ENCODE assay signal across 8 cellular contexts in genomic region chr5:57499262-57500050, GRCh38. TPM values are rescaled to one million over a fixed set of nuclear protein-coding genes. Genes with fewer than 3 reads are reported as not detected.
DNase-seq lines count a peak whose midpoint lies in the region; ATAC-seq and TF ChIP-seq lines count a peak whose summit lies in the region.

No MANE protein-coding gene starts in this region.

- no peak for TF ChIP-seq EP300 in Ishikawa (IDR thresholded peaks at IDR 0.05; ENCODE audit: borderline replicate concordance)

- no peaks in the 10 kb centered on the region for H3K9me3 Mint-ChIP-seq in T-helper 2 cell treated with Interferon-gamma antibody and Interleukin-4, amounts not matched to agents 5 μg/mL and 100 μg/mL, for 36 hours
- no peaks in the 10 kb centered on the region for H3K9me3 Mint-ChIP-seq in neural crest cell

- H3K4me3 Mint-ChIP-seq in T-helper 2 cell treated with Interferon-gamma antibody and Interleukin-4, amounts not matched to agents 5 μg/mL and 100 μg/mL, for 36 hours, result peak overlapping the region; percentile 78
- H3K4me3 Mint-ChIP-seq in neural crest cell, result no peak overlapping the region

- H3K36me3 Mint-ChIP-seq in T-helper 2 cell treated with Interferon-gamma antibody and Interleukin-4, amounts not matched to agents 5 μg/mL and 100 μg/mL, for 36 hours (ENCODE audit: low read depth), result no peaks in the 10 kb centered on the region
- no peaks in the 10 kb centered on the region for H3K36me3 Mint-ChIP-seq in neural crest cell (ENCODE audit: low read depth)

- H3K4me1 Mint-ChIP-seq in T-helper 2 cell treated with Interferon-gamma antibody and Interleukin-4, amounts not matched to agents 5 μg/mL and 100 μg/mL, for 36 hours (ENCODE audit: low read depth), result peaks cover 61% of the 10 kb centered on the region
- H3K4me1 Mint-ChIP-seq in neural crest cell, result peaks cover 47% of the 10 kb centered on the region

- ATAC-seq in GM21825 (IDR thresholded peaks at IDR 0.05; ENCODE audit: unreplicated experiment), result peak; percentile 86

- peaks cover 5% of the 10 kb centered on the region for H3K27me3 Mint-ChIP-seq in T-helper 2 cell treated with Interferon-gamma antibody and Interleukin-4, amounts not matched to agents 5 μg/mL and 100 μg/mL, for 36 hours (ENCODE audit: low read depth)
- H3K27me3 Mint-ChIP-seq in neural crest cell (ENCODE audit: low read depth), result no peaks in the 10 kb centered on the region

- DNase-seq in AG04449 (ENCODE audit: low read depth, low spot score), result no peak
- peak; percentile 64 for DNase-seq in ELF-1 (ENCODE audit: low read depth, low spot score)
- DNase-seq in T-helper 2 cell treated with Interferon-gamma antibody and Interleukin-4, amounts not matched to agents 5 μg/mL and 100 μg/mL, for 36 hours (ENCODE audit: low spot score), result no peak
- DNase-seq in fibroblast of mammary gland (ENCODE audit: low read depth), result peak; percentile 78
- DNase-seq in neural crest cell (ENCODE audit: low read depth, low spot score), result no peak
- no peak for DNase-seq in COLO668 (lab: John Stamatoyannopoulos, UW; ENCODE audit: unreplicated experiment)

- POLR2A ChIA-PET in AG04449 (lab: Yijun Ruan, JAX), result interaction anchor here (1.0 to 3.3 kb wide), 3 partner anchors 57 to 961 kb away, joined by 4 to 14 read pairs (median 5); partner anchors contain the start of gene PLK2

- H3K27ac Mint-ChIP-seq in T-helper 2 cell treated with Interferon-gamma antibody and Interleukin-4, amounts not matched to agents 5 μg/mL and 100 μg/mL, for 36 hours, result peak overlapping the region; percentile 85
- H3K27ac Mint-ChIP-seq in neural crest cell (ENCODE audit: unreplicated experiment), result no peak overlapping the region

- TF ChIP-seq RAD21 in Ishikawa (IDR thresholded peaks at IDR 0.05; ENCODE audit: low read depth), result peak; percentile 83

- H3K4me3 ChIP-seq in AG04449 (ENCODE audit: low read depth, low read length), result no peak overlapping the region
- no peak overlapping the region for H3K4me3 ChIP-seq in fibroblast of mammary gland (ENCODE audit: control insufficient read depth, low read depth, low read length)

- TF ChIP-seq CTCF in AG04449 (IDR thresholded peaks at IDR 0.05; ENCODE audit: insufficient read depth, low read length, missing control alignments) (peak; percentile 61), fibroblast of mammary gland (conservative IDR thresholded peaks at IDR 0.05; ENCODE audit: control insufficient read depth, insufficient read depth, low read depth, low read length) (peak; percentile 84), neural crest cell (conservative IDR thresholded peaks at IDR 0.05) (peak; percentile 85)

- CTCF ChIA-PET in AG04449 (lab: Yijun Ruan, JAX), result interaction anchor here (0.6 to 9.1 kb wide), 52 partner anchors 9 to 962 kb away, joined by 3 to 121 read pairs (median 4); partner anchors contain the start of genes ACTBL2 and PLK2

TF ChIP-seq in Ishikawa, 13 proteins besides CTCF, POLR2A, EP300 and RAD21:
- TF ChIP-seq YY1 (IDR thresholded peaks at IDR 0.05; ENCODE audit: low read depth), result no peak
- no peak for TF ChIP-seq TAF1 (IDR thresholded peaks at IDR 0.05; ENCODE audit: low read depth)
- TF ChIP-seq ZBTB7A (IDR thresholded peaks at IDR 0.05; ENCODE audit: low read depth), result no peak
- TF ChIP-seq FOXM1 (IDR thresholded peaks at IDR 0.05; ENCODE audit: borderline replicate concordance, low read depth), result no peak
- TF ChIP-seq USF1 (IDR thresholded peaks at IDR 0.05), result no peak
- TF ChIP-seq REST (IDR thresholded peaks at IDR 0.05; ENCODE audit: low read depth), result no peak

RNA-seq across cellular contexts. Expression of gene ACTBL2, which starts 16.8 kb away (rescaled TPM):
- not detected in 2 replicates for total RNA-seq in neural crest cell

Comparison
In these comparisons a context has a peak if more than half of its experiments do, and no peak if none do; other contexts are left out.
1. DNase-seq: peak in ELF-1 (single experiment) and fibroblast of mammary gland (single experiment); none in AG04449 (single experiment), T-helper 2 cell treated with Interferon-gamma antibody and Interleukin-4, amounts not matched to agents 5 μg/mL and 100 μg/mL, for 36 hours (single experiment), neural crest cell (single experiment) and COLO668 (single experiment).
2. Peak in every context shown above with its lines, with median percentiles within 50 percentile points of each other: CTCF ChIP-seq.